Comparison of ENCODE assay signal across 1 cellular context in the genomic region with DNA sequence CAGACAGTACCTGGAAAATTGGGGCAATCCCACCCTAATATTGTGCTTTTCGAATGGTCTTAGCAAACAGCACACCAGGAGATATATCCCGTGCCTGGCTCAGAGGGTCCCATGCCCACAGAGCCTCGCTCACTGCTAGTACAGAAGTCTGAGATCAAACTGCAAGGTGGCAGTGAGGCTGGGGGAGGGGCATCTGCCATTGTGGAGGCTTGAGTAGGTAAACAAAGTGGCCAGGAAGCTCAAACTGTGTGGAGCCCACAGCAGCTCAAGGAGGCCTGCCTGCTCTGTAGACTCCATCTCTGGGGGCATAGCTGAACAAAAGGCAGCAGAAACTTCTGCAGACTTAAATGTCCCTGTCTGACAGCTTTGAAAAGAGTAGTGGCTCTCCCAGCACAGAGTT. TPM values are rescaled to one million over a fixed set of nuclear protein-coding genes. Genes with fewer than 3 reads are reported as not detected.
"Had no signal": no experiment of that assay in that cellular context is flagged by ENCODE, and none has a peak within 500 bp of the region (broad histone marks: within the 10 kb centered on the region; RNA-seq: fewer than 3 reads in every experiment).

No MANE protein-coding gene starts in this region.

RNA-seq across cellular contexts. Expression of a gene that starts 53.3 kb away (rescaled TPM):
- total RNA-seq: GM12878 had no signal
- polyA plus RNA-seq: GM12878 had no signal
